ENCODE assay signal across 12 cellular contexts in genomic region chr1:199510314-199510713, GRCh38.
A peak's percentile ranks its signal among the peaks of the same experiment; 100 is the strongest.
DNase-seq lines count a peak whose midpoint lies in the region; ATAC-seq and TF ChIP-seq lines count a peak whose summit lies in the region.
"Had no signal": no experiment of that assay in that cellular context is flagged by ENCODE, and none has a peak within 500 bp of the region (broad histone marks: within the 10 kb centered on the region; RNA-seq: fewer than 3 reads in every experiment).

No MANE protein-coding gene starts in this region.

- H2BK12ac ChIP-seq in mesenchymal stem cell (ENCODE audit: low read length in 2 of 2): no peak overlapping the region

- no peaks in the 10 kb centered on the region for H3K9me3 ChIP-seq in mesenchymal stem cell (ENCODE audit: control insufficient read depth, low read length)
- H3K9me3 ChIP-seq: vagina had no signal

- peak overlapping the region; percentile 33 for H3K27ac ChIP-seq in mesenchymal stem cell (ENCODE audit: low read length, poor library complexity, severe bottlenecking)
- no peak overlapping the region for H3K27ac ChIP-seq in brain microvascular endothelial cell
- H3K27ac ChIP-seq: neural progenitor cell, vagina had no signal

- H3K9ac ChIP-seq in mesenchymal stem cell (ENCODE audit: low read length): no peak overlapping the region
- H3K9ac ChIP-seq: neural progenitor cell had no signal

- no peak for TF ChIP-seq CTCF in brain microvascular endothelial cell (IDR thresholded peaks at IDR 0.05; ENCODE audit: low read depth, low read length, missing control alignments)

- H3K18ac ChIP-seq in mesenchymal stem cell (ENCODE audit: low read depth in 1 of 2, low read length in 2 of 2): no peak overlapping the region

- no peak overlapping the region for H2BK5ac ChIP-seq in mesenchymal stem cell (ENCODE audit: low read depth, low read length, poor library complexity, severe bottlenecking)

- H3K27me3 ChIP-seq in mesenchymal stem cell (ENCODE audit: control insufficient read depth in 1 of 2, insufficient read depth in 1 of 2, low read length in 2 of 2) (no peaks in the 10 kb centered on the region), brain microvascular endothelial cell (replicated peaks) (no peaks in the 10 kb centered on the region)
- H3K27me3 ChIP-seq: neural progenitor cell, vagina had no signal

- H3K4me3 ChIP-seq in mesenchymal stem cell (ENCODE audit: insufficient read depth in 1 of 2, low read depth in 1 of 2, low read length in 2 of 2) (no peak overlapping the region), brain microvascular endothelial cell (ENCODE audit: low read depth, low read length) (no peak overlapping the region)
- H3K4me3 ChIP-seq: neural progenitor cell, vagina had no signal

- no peak overlapping the region for H3K23ac ChIP-seq in mesenchymal stem cell (ENCODE audit: low read length in 2 of 2)

- peak; percentile 94 for ATAC-seq in GM18858 (IDR thresholded peaks at IDR 0.05; ENCODE audit: unreplicated experiment)
- peak; percentile 71 for ATAC-seq in GM21737 (IDR thresholded peaks at IDR 0.05; ENCODE audit: unreplicated experiment)
- peak; percentile 83 for ATAC-seq in HG03175 (IDR thresholded peaks at IDR 0.05; ENCODE audit: unreplicated experiment)

- no peak overlapping the region for H3K4ac ChIP-seq in mesenchymal stem cell (ENCODE audit: low read depth in 1 of 2, low read length in 2 of 2)

- no peak overlapping the region for H2BK15ac ChIP-seq in mesenchymal stem cell (ENCODE audit: low read depth, poor library complexity, severe bottlenecking)

- no peak overlapping the region for H2BK120ac ChIP-seq in mesenchymal stem cell (ENCODE audit: low read depth, low read length)

- no peaks in the 10 kb centered on the region for H3K36me3 ChIP-seq in mesenchymal stem cell (ENCODE audit: control insufficient read depth in 1 of 2, insufficient read depth in 2 of 2, low read depth in 1 of 2, low read length in 2 of 2)
- no peaks in the 10 kb centered on the region for H3K36me3 ChIP-seq in brain microvascular endothelial cell (replicated peaks)
- H3K36me3 ChIP-seq: neural progenitor cell, vagina had no signal

- 90% methylated on average over 2 of the region's 5 CpGs for WGBS in mesenchymal stem cell

- H3K4me2 ChIP-seq in mesenchymal stem cell (ENCODE audit: low read length, poor library complexity, severe bottlenecking): no peak overlapping the region
- H3K4me2 ChIP-seq: neural progenitor cell had no signal

- no peak overlapping the region for H3K14ac ChIP-seq in mesenchymal stem cell (ENCODE audit: low read length in 2 of 2)

- DNase-seq in mesenchymal stem cell: no peak
- no peak for DNase-seq in activated CD4-positive, alpha-beta T cell treated with anti-CD3 and anti-CD28 coated beads for 1 hour
- DNase-seq in activated effector memory CD4-positive, alpha-beta T cell treated with Interleukin-2 at 50 U/mL for 16 hours: no peak
- no peak for DNase-seq in brain microvascular endothelial cell
- no peak for DNase-seq in activated gamma-delta T cell (lab: John Stamatoyannopoulos, UW)
- DNase-seq: effector CD4-positive, alpha-beta T cell; NCI-H1436 treated with DMSO at 0.1 percent for 48 hours had no signal

- in situ Hi-C loops in brain microvascular endothelial cell (cut with HindIII; ENCODE audit: low pct_ligation_motif_present, low sequenced_read_pairs): no loop called here

- no peak overlapping the region for H4K8ac ChIP-seq in mesenchymal stem cell (ENCODE audit: low read length)

- H2AFZ ChIP-seq in mesenchymal stem cell (ENCODE audit: low read depth, low read length): no peak overlapping the region
- H2AFZ ChIP-seq: neural progenitor cell had no signal

- no peak overlapping the region for H4K91ac ChIP-seq in mesenchymal stem cell (ENCODE audit: low read length)

- peaks cover 4% of the 10 kb centered on the region for H3K4me1 ChIP-seq in mesenchymal stem cell (ENCODE audit: control insufficient read depth, insufficient read depth, low read depth, low read length)
- H3K4me1 ChIP-seq: vagina had no signal

- peak overlapping the region; percentile 29 for H2AK5ac ChIP-seq in mesenchymal stem cell (ENCODE audit: low read length, severe bottlenecking)

- no peaks in the 10 kb centered on the region for H3K79me1 ChIP-seq in mesenchymal stem cell (replicated peaks; ENCODE audit: low read length, poor library complexity, severe bottlenecking)
